13 cellular contexts compared by ENCODE assay signal in the genomic region with DNA sequence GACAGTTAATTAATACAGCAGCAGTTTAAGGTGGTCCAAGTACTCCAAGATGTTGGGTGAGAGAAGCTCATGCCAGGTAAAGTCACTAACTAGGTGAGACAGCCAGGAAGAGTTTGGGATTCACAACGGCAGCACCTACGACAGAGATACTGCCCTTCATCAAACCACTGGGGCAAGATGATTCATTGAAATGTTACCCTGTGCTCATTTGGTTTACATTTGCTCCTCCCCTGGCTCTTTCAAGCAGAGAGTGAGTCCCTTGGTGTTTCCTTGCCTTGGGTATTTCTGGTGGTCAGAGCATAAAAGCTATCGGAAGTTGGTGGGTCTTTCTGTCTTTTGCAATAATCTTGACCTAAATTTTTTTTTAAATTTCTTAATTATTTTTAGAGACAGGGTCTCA. TPM values are rescaled to one million over a fixed set of nuclear protein-coding genes. Genes with fewer than 3 reads are reported as not detected.
DNase-seq lines count a peak whose midpoint lies in the region; ATAC-seq, FAIRE-seq and TF ChIP-seq lines count a peak whose summit lies in the region.
"Had no signal": no experiment of that assay in that cellular context is flagged by ENCODE, and none has a peak within 500 bp of the region (broad histone marks: within the 10 kb centered on the region; RNA-seq: fewer than 3 reads in every experiment).

No MANE protein-coding gene starts in this region.

- TF ChIP-seq EP300 in K562 (IDR thresholded peaks at IDR 0.05; ENCODE audit: low read length) (no peak), suprapubic skin (IDR thresholded peaks at IDR 0.05) (no peak)

- no peak overlapping the region for H3K4ac ChIP-seq in mesenchymal stem cell (ENCODE audit: low read depth in 1 of 2, low read length in 2 of 2)

- H3K36me3 ChIP-seq in K562 (ENCODE audit: control insufficient read depth, insufficient read depth, low read length) (no peaks in the 10 kb centered on the region), mesenchymal stem cell (ENCODE audit: control insufficient read depth in 1 of 2, insufficient read depth in 2 of 2, low read depth in 1 of 2, low read length in 2 of 2) (no peaks in the 10 kb centered on the region), suprapubic skin (no peaks in the 10 kb centered on the region)

- H2BK12ac ChIP-seq in mesenchymal stem cell (ENCODE audit: low read length in 2 of 2) = no peak overlapping the region

- H3K4me1 ChIP-seq in K562 (replicated peaks in 1 of 2; ENCODE audit: control insufficient read depth in 2 of 2, insufficient read depth in 2 of 2, low read length in 2 of 2) = peaks cover 19 to 23% of the 10 kb centered on the region in 2 experiments
- H3K4me1 ChIP-seq in mesenchymal stem cell (ENCODE audit: control insufficient read depth, insufficient read depth, low read depth, low read length) = peaks cover 3% of the 10 kb centered on the region
- H3K4me1 ChIP-seq in suprapubic skin = no peaks in the 10 kb centered on the region

- H3K14ac ChIP-seq in mesenchymal stem cell (ENCODE audit: low read length in 2 of 2) = no peak overlapping the region

- TF ChIP-seq POLR2A in K562 (conservative IDR thresholded peaks at IDR 0.05) (no peak), suprapubic skin (IDR thresholded peaks at IDR 0.05) (no peak)

- in situ Hi-C loops in K562 (cut with MboI) = no loop called here

- H2BK120ac ChIP-seq in mesenchymal stem cell (ENCODE audit: low read depth, low read length) = no peak overlapping the region

- WGBS in K562 (ENCODE audit: insufficient coverage, low coverage, missing lambda C conversion rate) = 40% methylated on average over 3 of the region's 3 CpGs
- WGBS in mesenchymal stem cell = 25% methylated on average over 1 of the region's 3 CpGs
- 60% methylated on average over 3 of the region's 3 CpGs for WGBS in suprapubic skin

- no peak overlapping the region for H3K23ac ChIP-seq in mesenchymal stem cell (ENCODE audit: low read length in 2 of 2)

- H3K9ac ChIP-seq in K562 (ENCODE audit: insufficient read depth in 1 of 2, low read depth in 2 of 2, low read length in 2 of 2) (no peak overlapping the region), mesenchymal stem cell (ENCODE audit: low read length) (no peak overlapping the region)

- H4K8ac ChIP-seq in mesenchymal stem cell (ENCODE audit: low read length) = no peak overlapping the region

- no peaks in the 10 kb centered on the region for H3K27me3 ChIP-seq in K562 (ENCODE audit: control insufficient read depth in 2 of 2, insufficient read depth in 2 of 2, low read length in 2 of 2)
- H3K27me3 ChIP-seq in mesenchymal stem cell (ENCODE audit: control insufficient read depth in 1 of 2, insufficient read depth in 1 of 2, low read length in 2 of 2) = no peaks in the 10 kb centered on the region
- H3K27me3 ChIP-seq in suprapubic skin = no peaks in the 10 kb centered on the region

- ATAC-seq in K562 = no peak

- H2AFZ ChIP-seq in K562 (ENCODE audit: low read depth, low read length) (no peak overlapping the region), mesenchymal stem cell (ENCODE audit: low read depth, low read length) (no peak overlapping the region)

- H4K91ac ChIP-seq in mesenchymal stem cell (ENCODE audit: low read length) = no peak overlapping the region

- H3K4me2 ChIP-seq in K562 (ENCODE audit: insufficient read depth, low read length) (no peak overlapping the region; the same call in 1 of the 2 replicates), mesenchymal stem cell (ENCODE audit: low read length, poor library complexity, severe bottlenecking) (no peak overlapping the region)

- H3K9me3 ChIP-seq in K562 (replicated peaks; ENCODE audit: control insufficient read depth, insufficient read depth, low read depth, low read length) (0 out of 2 replicates have a peak, but pooled peaks cover 5% of the 10 kb centered on the region), mesenchymal stem cell (ENCODE audit: control insufficient read depth, low read length) (peaks cover 13% of the 10 kb centered on the region), suprapubic skin (no peaks in the 10 kb centered on the region)

- H2AK5ac ChIP-seq in mesenchymal stem cell (ENCODE audit: low read length, severe bottlenecking) = peak overlapping the region; percentile 35

- H4K20me1 ChIP-seq in K562 (replicated peaks; ENCODE audit: control insufficient read depth, insufficient read depth, low read length) = no peaks in the 10 kb centered on the region

- no peak overlapping the region for H2BK15ac ChIP-seq in mesenchymal stem cell (ENCODE audit: low read depth, poor library complexity, severe bottlenecking)

- H2BK5ac ChIP-seq in mesenchymal stem cell (ENCODE audit: low read depth, low read length, poor library complexity, severe bottlenecking) = no peak overlapping the region

- intact Hi-C loops in K562 (cut with micrococcal nuclease) = no loop called here

- no peaks in the 10 kb centered on the region for H3K79me1 ChIP-seq in mesenchymal stem cell (replicated peaks; ENCODE audit: low read length, poor library complexity, severe bottlenecking)

- H3K27ac ChIP-seq in K562 (ENCODE audit: extremely low read depth, low read depth, low read length) (no peak overlapping the region), mesenchymal stem cell (ENCODE audit: low read length, poor library complexity, severe bottlenecking) (no peak overlapping the region), suprapubic skin (no peak overlapping the region)
- H3K27ac ChIP-seq: SK-N-MC had no signal

- TF ChIP-seq RAD21 in K562 (CRISPR knock-in tag; conservative IDR thresholded peaks at IDR 0.05 in 1 of 2, IDR thresholded peaks at IDR 0.05 in 1 of 2) = no peak

- H3K9me1 ChIP-seq in K562 (ENCODE audit: control insufficient read depth, insufficient read depth, low read length) = no peaks in the 10 kb centered on the region

- no TSS peak for BruUV-seq in K562 (replicated peaks; lab: Mats Ljungman, UMichigan)

- H3K4me3 ChIP-seq in K562 = no peak overlapping the region
- no peak overlapping the region for H3K4me3 ChIP-seq in mesenchymal stem cell (ENCODE audit: insufficient read depth in 1 of 2, low read depth in 1 of 2, low read length in 2 of 2)
- H3K4me3 ChIP-seq in suprapubic skin = no peak overlapping the region
- H3K4me3 ChIP-seq: SK-N-MC had no signal

- FAIRE-seq in K562 (lab: Jason Lieb, UNC) = peak; percentile 44

- CTCF ChIA-PET in K562 (lab: Yijun Ruan, JAX; ENCODE audit: low intra/inter-chr PET ratio) = interaction anchor here (0.6 kb wide), 1 partner anchor 12 kb away, joined by 3 read pairs; no protein-coding TSS in a partner anchor

- no peak overlapping the region for H3K18ac ChIP-seq in mesenchymal stem cell (ENCODE audit: low read depth in 1 of 2, low read length in 2 of 2)

- H3K79me2 ChIP-seq in K562 (ENCODE audit: control insufficient read depth, insufficient read depth, low read length) = no peaks in the 10 kb centered on the region

- DNase-seq in ELR (ENCODE audit: low read depth) = peak; percentile 55
- DNase-seq in M059J (ENCODE audit: low read depth) = peak; percentile 76
- DNase-seq in K562 (ENCODE audit: extremely low read depth in 1 of 4, low spot score in 3 of 4) = no peak
- no peak for DNase-seq in mesenchymal stem cell
- DNase-seq in NCI-H2107 treated with DMSO at 0.1 percent for 48 hours (lab: John Stamatoyannopoulos, UW; ENCODE audit: unreplicated experiment) = no peak
- DNase-seq in suprapubic skin (ENCODE audit: low spot score in 2 of 2) = no peak
- no peak for DNase-seq in stimulated activated naive CD4-positive, alpha-beta T cell (lab: John Stamatoyannopoulos, UW)
- DNase-seq: H7, NCI-H1436 treated with DMSO at 0.1 percent for 48 hours, NCI-H345, NCI-H526 treated with DMSO at 0.1 percent for 48 hours, OCI-M1 had no signal

- POLR2A ChIA-PET in K562 (lab: Yijun Ruan, JAX) = no interaction called here

- TF ChIP-seq CTCF in K562 (IDR thresholded peaks at IDR 0.05 in 2 of 3, conservative IDR thresholded peaks at IDR 0.05 in 1 of 3; ENCODE audit: insufficient read depth in 2 of 3, low read depth in 1 of 3, low read length in 3 of 3) = no peak
- no peak for TF ChIP-seq CTCF in suprapubic skin (IDR thresholded peaks at IDR 0.05)

TF ChIP-seq in K562, 482 proteins besides CTCF, POLR2A, EP300 and RAD21 (continues in another document):
- TF ChIP-seq TRIM28 (IDR thresholded peaks at IDR 0.05) (no peak), IFI16 (CRISPR knock-in tag; IDR thresholded peaks at IDR 0.05) (no peak), PML (IDR thresholded peaks at IDR 0.05; ENCODE audit: low read length) (no peak), HLTF (IDR thresholded peaks at IDR 0.05) (no peak), ZNF239 (CRISPR knock-in tag; IDR thresholded peaks at IDR 0.05) (no peak), ZC3H11A (IDR thresholded peaks at IDR 0.05; ENCODE audit: low read depth, low read length) (no peak), ZNF124 (CRISPR knock-in tag; IDR thresholded peaks at IDR 0.05) (no peak)

RNA-seq across cellular contexts. Expression of gene PDE8A, which starts 19.9 kb away (rescaled TPM):
- 25.7 and 31.0 TPM in 2 replicates for total RNA-seq in M059J (2014; rRNA removed; shearing (Covaris generic))
- 146 and 283 TPM in 2 replicates for total RNA-seq in K562 (2011; cell fraction: chromatin; rRNA removed; ENCODE audit: low replicate concordance)
- 42.5 and 64.0 TPM in 2 replicates for total RNA-seq in K562 (2011; cell fraction: nucleolus; rRNA removed)
- 102 and 103 TPM in 2 replicates for total RNA-seq in K562 (2011; cell fraction: nucleoplasm; rRNA removed)
- 16.8 and 17.6 TPM in 2 replicates for total RNA-seq in K562 (2014; rRNA removed)
- 20.5 and 25.5 TPM in 2 replicates for total RNA-seq in K562 (2014; rRNA removed; fragmentation: Illumina TruSeq; extraction: Trizol)
- total RNA-seq in K562 (2015; rRNA removed; fragmentation: Illumina TruSeq; extraction: Trizol) = 19.8 and 22.3 TPM in 2 replicates
- total RNA-seq in K562 (2021) = 19.8 and 20.9 TPM in 2 replicates
- 37.1 and 40.3 TPM in 2 replicates for polyA plus RNA-seq in K562 (2011; rRNA removed)
- 11.1 and 16.1 TPM in 2 replicates for polyA plus RNA-seq in K562 (2011; cell fraction: cytosol; rRNA removed)
- 76.0 and 83.4 TPM in 2 replicates for polyA plus RNA-seq in K562 (2011; cell fraction: nucleus; rRNA removed)
- 11.8 and 13.9 TPM in 2 replicates for polyA plus RNA-seq in K562 (2012)
- 23.7 and 26.4 TPM in 2 replicates for polyA plus RNA-seq in K562 (2014; fragmentation: Illumina TruSeq; extraction: Trizol)
- polyA plus RNA-seq in K562 (2014; fragmentation: Nextera tagmentation; extraction: Ambion mirVana) = 1 to 10 TPM; 5.9 to 7.9 TPM
- polyA plus RNA-seq in K562 (2014; rRNA removed) = 21.0 and 24.4 TPM in 2 replicates
- polyA minus RNA-seq in K562 (2011; rRNA and poly(A)+ RNA removed) = 52.2 and 52.6 TPM in 2 replicates
- polyA minus RNA-seq in K562 (2011; cell fraction: cytosol; rRNA and poly(A)+ RNA removed) = 11.0 and 19.1 TPM in 2 replicates
- 34.6 and 64.8 TPM in 2 replicates for polyA minus RNA-seq in K562 (2011; cell fraction: nucleus; rRNA and poly(A)+ RNA removed)
- polyA plus RNA-seq in mesenchymal stem cell (2013, experiment 1 of 2) = 35.2 TPM
- polyA plus RNA-seq in mesenchymal stem cell (2013, experiment 2 of 2) = 34.9 TPM
- 10 to 100 TPM; 15.3 to 48.5 (median 19.0) TPM for total RNA-seq in suprapubic skin

Comparison
In these comparisons a context has a peak if more than half of its experiments do, and no peak if none do; other contexts are left out.
1. DNase-seq: peak in ELR (single experiment) and M059J (single experiment); none in K562 (0 of 4), mesenchymal stem cell (single experiment), NCI-H2107 treated with DMSO at 0.1 percent for 48 hours (single experiment), suprapubic skin (0 of 2) and stimulated activated naive CD4-positive, alpha-beta T cell (0 of 6).